26 cellular contexts compared by ENCODE assay signal in genomic region chrX:65551489-65552339, GRCh38.
"Had no signal": no experiment of that assay in that cellular context is flagged by ENCODE, and none has a peak within 500 bp of the region (broad histone marks: within the 10 kb centered on the region; RNA-seq: fewer than 3 reads in every experiment).

No MANE protein-coding gene starts in this region.

- H3K4me1 ChIP-seq: colonic mucosa, esophagus muscularis mucosa, esophagus squamous epithelium, foreskin keratinocyte, gastrocnemius medialis, gastroesophageal sphincter, heart left ventricle, heart right ventricle had no signal

- H3K36me3 ChIP-seq: colonic mucosa, esophagus muscularis mucosa, esophagus squamous epithelium, gastrocnemius medialis, gastroesophageal sphincter, heart left ventricle, heart right ventricle had no signal

- H3K27ac ChIP-seq: colonic mucosa, coronary artery, dorsolateral prefrontal cortex, epithelial cell of prostate, esophagus muscularis mucosa, esophagus squamous epithelium, foreskin keratinocyte, gastrocnemius medialis, gastroesophageal sphincter, heart left ventricle, heart right ventricle had no signal

- FAIRE-seq: colon, endometrium, frontal cortex had no signal

- H3K9me3 ChIP-seq: colonic mucosa, esophagus muscularis mucosa, esophagus squamous epithelium, gastrocnemius medialis, gastroesophageal sphincter, heart left ventricle, heart right ventricle had no signal

- H3K4me3 ChIP-seq: colonic mucosa, coronary artery, dorsolateral prefrontal cortex, esophagus muscularis mucosa, esophagus squamous epithelium, gastrocnemius medialis, gastroesophageal sphincter, heart left ventricle, heart right ventricle had no signal

- ATAC-seq: effector memory CD8-positive, alpha-beta T cell; foreskin keratinocyte; gastrocnemius medialis; gastroesophageal sphincter had no signal

- H3K27me3 ChIP-seq: colonic mucosa, esophagus muscularis mucosa, esophagus squamous epithelium, foreskin keratinocyte, gastrocnemius medialis, gastroesophageal sphincter had no signal

- DNase-seq: colonic mucosa; cortex of kidney; dermis blood vessel endothelial cell; dorsolateral prefrontal cortex; effector CD4-positive, alpha-beta T cell; effector CD8-positive, alpha-beta T cell; effector memory CD4-positive, alpha-beta T cell; effector memory CD8-positive, alpha-beta T cell; endodermal cell; erythroblast; esophagus squamous epithelium; foreskin fibroblast; foreskin keratinocyte; foreskin melanocyte; gastrocnemius medialis; glutamatergic neuron; head of caudate nucleus; heart left ventricle; heart right ventricle had no signal
